In genomic region chr2:42854207-42854818, GRCh38 we compare ENCODE assay signal across 1 cellular context.
TF ChIP-seq lines count a peak whose summit lies in the region.

No MANE protein-coding gene starts in this region.

TF ChIP-seq in HepG2, 621 proteins besides CTCF, POLR2A, EP300 and RAD21 (continued from another document and continues in another):
- TF ChIP-seq, protein P1, sequence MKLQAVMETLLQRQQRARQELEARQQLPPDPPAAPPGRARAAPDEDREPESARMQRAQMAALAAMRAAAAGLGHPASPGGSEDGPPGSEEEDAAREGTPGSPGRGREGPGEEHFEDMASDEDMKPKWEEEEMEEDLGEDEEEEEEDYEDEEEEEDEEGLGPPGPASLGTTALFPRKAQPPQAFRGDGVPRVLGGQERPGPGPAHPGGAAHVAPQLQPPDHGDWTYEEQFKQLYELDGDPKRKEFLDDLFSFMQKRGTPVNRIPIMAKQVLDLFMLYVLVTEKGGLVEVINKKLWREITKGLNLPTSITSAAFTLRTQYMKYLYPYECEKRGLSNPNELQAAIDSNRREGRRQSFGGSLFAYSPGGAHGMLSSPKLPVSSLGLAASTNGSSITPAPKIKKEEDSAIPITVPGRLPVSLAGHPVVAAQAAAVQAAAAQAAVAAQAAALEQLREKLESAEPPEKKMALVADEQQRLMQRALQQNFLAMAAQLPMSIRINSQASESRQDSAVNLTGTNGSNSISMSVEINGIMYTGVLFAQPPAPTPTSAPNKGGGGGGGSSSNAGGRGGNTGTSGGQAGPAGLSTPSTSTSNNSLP (IDR thresholded peaks at IDR 0.05; ENCODE audit: low read depth, low read length) = no peak
- peak; percentile 21 for TF ChIP-seq CBX1 (IDR thresholded peaks at IDR 0.05; ENCODE audit: low read depth)
- TF ChIP-seq TERF1 (CRISPR knock-in tag; IDR thresholded peaks at IDR 0.05) = no peak
- TF ChIP-seq ZNF33A (CRISPR knock-in tag; IDR thresholded peaks at IDR 0.05; ENCODE audit: borderline replicate concordance) = no peak
- TF ChIP-seq ZNF431 (CRISPR knock-in tag; IDR thresholded peaks at IDR 0.05; ENCODE audit: borderline replicate concordance, low read depth) = 0 out of 2 replicates have a peak, but pooled peaks have one; percentile 65
- TF ChIP-seq ZNF83 (CRISPR knock-in tag; IDR thresholded peaks at IDR 0.05; ENCODE audit: borderline replicate concordance) = no peak
- no peak for TF ChIP-seq ZNF616 (CRISPR knock-in tag; IDR thresholded peaks at IDR 0.05; ENCODE audit: low read depth)
- TF ChIP-seq, protein P2, sequence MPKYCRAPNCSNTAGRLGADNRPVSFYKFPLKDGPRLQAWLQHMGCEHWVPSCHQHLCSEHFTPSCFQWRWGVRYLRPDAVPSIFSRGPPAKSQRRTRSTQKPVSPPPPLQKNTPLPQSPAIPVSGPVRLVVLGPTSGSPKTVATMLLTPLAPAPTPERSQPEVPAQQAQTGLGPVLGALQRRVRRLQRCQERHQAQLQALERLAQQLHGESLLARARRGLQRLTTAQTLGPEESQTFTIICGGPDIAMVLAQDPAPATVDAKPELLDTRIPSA (CRISPR knock-in tag; IDR thresholded peaks at IDR 0.05; ENCODE audit: borderline replicate concordance) = 0 out of 2 replicates have a peak, but pooled peaks have one; percentile 78
- no peak for TF ChIP-seq SMARCC2 (IDR thresholded peaks at IDR 0.05)
- TF ChIP-seq ZBTB38 (CRISPR knock-in tag; IDR thresholded peaks at IDR 0.05) = peak; percentile 55; the same call in 1 of the 2 replicates
- TF ChIP-seq THAP9 (CRISPR knock-in tag; IDR thresholded peaks at IDR 0.05; ENCODE audit: borderline replicate concordance) = peak; percentile 82
- TF ChIP-seq KDM5B (CRISPR knock-in tag; IDR thresholded peaks at IDR 0.05; ENCODE audit: borderline replicate concordance) = peak; percentile 93
- no peak for TF ChIP-seq TEAD2 (CRISPR knock-in tag; IDR thresholded peaks at IDR 0.05)
- TF ChIP-seq ZIK1 (CRISPR knock-in tag; IDR thresholded peaks at IDR 0.05; ENCODE audit: borderline replicate concordance, low read depth) = 0 out of 2 replicates have a peak, but pooled peaks have one; percentile 46
- no peak for TF ChIP-seq ATF6 (CRISPR knock-in tag; conservative IDR thresholded peaks at IDR 0.05)
- no peak for TF ChIP-seq HNRNPH1 (optimal IDR thresholded peaks at IDR 0.05; ENCODE audit: low read depth, low read length)
- no peak for TF ChIP-seq ZNF720 (CRISPR knock-in tag; IDR thresholded peaks at IDR 0.05)
- no peak for TF ChIP-seq NFE2L1 (CRISPR knock-in tag; IDR thresholded peaks at IDR 0.05; ENCODE audit: borderline replicate concordance)
- no peak; the same call in 1 of the 2 replicates for TF ChIP-seq ELF3 (CRISPR knock-in tag; IDR thresholded peaks at IDR 0.05)
- TF ChIP-seq ZNF761 (CRISPR knock-in tag; conservative IDR thresholded peaks at IDR 0.05) = no peak
- TF ChIP-seq POGZ (CRISPR knock-in tag; IDR thresholded peaks at IDR 0.05) = peak; percentile 28; the same call in 1 of the 2 replicates
- TF ChIP-seq ZNF788 (CRISPR knock-in tag; IDR thresholded peaks at IDR 0.05; ENCODE audit: borderline replicate concordance) = no peak
- no peak for TF ChIP-seq SP5 (CRISPR knock-in tag; IDR thresholded peaks at IDR 0.05; ENCODE audit: borderline replicate concordance, low read depth)
- peak; percentile 35 for TF ChIP-seq U2AF1 (optimal IDR thresholded peaks at IDR 0.05; ENCODE audit: low read depth, low read length)
- no peak for TF ChIP-seq NR0B2 (CRISPR knock-in tag; IDR thresholded peaks at IDR 0.05)
- no peak; the same call in 1 of the 2 replicates for TF ChIP-seq BATF2 (CRISPR knock-in tag; IDR thresholded peaks at IDR 0.05)
- TF ChIP-seq ARID2 (CRISPR knock-in tag; IDR thresholded peaks at IDR 0.05; ENCODE audit: borderline replicate concordance) = peak; percentile 78
- no peak; the same call in 1 of the 2 replicates for TF ChIP-seq ZMAT3 (CRISPR knock-in tag; conservative IDR thresholded peaks at IDR 0.05)
- TF ChIP-seq ZNF749 (CRISPR knock-in tag; IDR thresholded peaks at IDR 0.05; ENCODE audit: borderline replicate concordance) = no peak
- no peak for TF ChIP-seq NCOA2 (CRISPR knock-in tag; IDR thresholded peaks at IDR 0.05)
- TF ChIP-seq CBX2 (IDR thresholded peaks at IDR 0.05; ENCODE audit: low read depth, low read length) = no peak
- no peak for TF ChIP-seq CBX2 (CRISPR knock-in tag; IDR thresholded peaks at IDR 0.05; ENCODE audit: low read depth)
- TF ChIP-seq ZBTB37 (CRISPR knock-in tag; IDR thresholded peaks at IDR 0.05) = peak; percentile 48; the same call in 1 of the 2 replicates
- no peak for TF ChIP-seq NFATC3 (CRISPR knock-in tag; IDR thresholded peaks at IDR 0.05)
- peak; percentile 40; the same call in 1 of the 2 replicates for TF ChIP-seq ZNF772 (CRISPR knock-in tag; IDR thresholded peaks at IDR 0.05)
- peak; percentile 67 for TF ChIP-seq ZNF891 (CRISPR knock-in tag; IDR thresholded peaks at IDR 0.05)
- no peak for TF ChIP-seq PLRG1 (conservative IDR thresholded peaks at IDR 0.05)
- TF ChIP-seq TOPORS (CRISPR knock-in tag; IDR thresholded peaks at IDR 0.05) = peak; percentile 90
- 0 out of 2 replicates have a peak, but pooled peaks have one; percentile 37 for TF ChIP-seq ZSCAN22 (CRISPR knock-in tag; IDR thresholded peaks at IDR 0.05)
- peak; percentile 74 for TF ChIP-seq HNF4A (CRISPR knock-in tag; IDR thresholded peaks at IDR 0.05)
- no peak for TF ChIP-seq ZNF496 (CRISPR knock-in tag; IDR thresholded peaks at IDR 0.05; ENCODE audit: insufficient replicate concordance)
- TF ChIP-seq MED13 (CRISPR knock-in tag; IDR thresholded peaks at IDR 0.05) = no peak
- TF ChIP-seq ATF7 (IDR thresholded peaks at IDR 0.05) = no peak
- peak; percentile 33; the same call in 1 of the 2 replicates for TF ChIP-seq ATF7 (CRISPR knock-in tag; IDR thresholded peaks at IDR 0.05)
- TF ChIP-seq, protein P3, sequence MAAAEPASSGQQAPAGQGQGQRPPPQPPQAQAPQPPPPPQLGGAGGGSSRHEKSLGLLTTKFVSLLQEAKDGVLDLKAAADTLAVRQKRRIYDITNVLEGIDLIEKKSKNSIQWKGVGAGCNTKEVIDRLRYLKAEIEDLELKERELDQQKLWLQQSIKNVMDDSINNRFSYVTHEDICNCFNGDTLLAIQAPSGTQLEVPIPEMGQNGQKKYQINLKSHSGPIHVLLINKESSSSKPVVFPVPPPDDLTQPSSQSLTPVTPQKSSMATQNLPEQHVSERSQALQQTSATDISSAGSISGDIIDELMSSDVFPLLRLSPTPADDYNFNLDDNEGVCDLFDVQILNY (CRISPR knock-in tag; conservative IDR thresholded peaks at IDR 0.05) = no peak
- TF ChIP-seq ZNF549 (CRISPR knock-in tag; IDR thresholded peaks at IDR 0.05) = no peak
- no peak for TF ChIP-seq ZNF143 (CRISPR knock-in tag; IDR thresholded peaks at IDR 0.05)
- TF ChIP-seq KDM5A (IDR thresholded peaks at IDR 0.05; ENCODE audit: borderline replicate concordance, low read length) = no peak
- TF ChIP-seq MXD3 (CRISPR knock-in tag; IDR thresholded peaks at IDR 0.05) = no peak
- no peak for TF ChIP-seq IKZF1 (IDR thresholded peaks at IDR 0.05)
- no peak; the same call in 1 of the 2 replicates for TF ChIP-seq HDAC1 (CRISPR knock-in tag; IDR thresholded peaks at IDR 0.05)
- TF ChIP-seq DNMT1 (CRISPR knock-in tag; IDR thresholded peaks at IDR 0.05) = 0 out of 2 replicates have a peak, but pooled peaks have one; percentile 63
- TF ChIP-seq, protein P4, sequence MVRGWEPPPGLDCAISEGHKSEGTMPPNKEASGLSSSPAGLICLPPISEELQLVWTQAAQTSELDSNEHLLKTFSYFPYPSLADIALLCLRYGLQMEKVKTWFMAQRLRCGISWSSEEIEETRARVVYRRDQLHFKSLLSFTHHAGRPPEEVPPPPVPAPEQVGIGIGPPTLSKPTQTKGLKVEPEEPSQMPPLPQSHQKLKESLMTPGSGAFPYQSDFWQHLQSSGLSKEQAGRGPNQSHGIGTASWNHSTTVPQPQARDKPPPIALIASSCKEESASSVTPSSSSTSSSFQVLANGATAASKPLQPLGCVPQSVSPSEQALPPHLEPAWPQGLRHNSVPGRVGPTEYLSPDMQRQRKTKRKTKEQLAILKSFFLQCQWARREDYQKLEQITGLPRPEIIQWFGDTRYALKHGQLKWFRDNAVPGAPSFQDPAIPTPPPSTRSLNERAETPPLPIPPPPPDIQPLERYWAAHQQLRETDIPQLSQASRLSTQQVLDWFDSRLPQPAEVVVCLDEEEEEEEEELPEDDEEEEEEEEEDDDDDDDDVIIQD (CRISPR knock-in tag; IDR thresholded peaks at IDR 0.05; ENCODE audit: low read depth) = no peak; the same call in 1 of the 2 replicates
- TF ChIP-seq TAF15 (IDR thresholded peaks at IDR 0.05; ENCODE audit: low read depth, low read length, poor library complexity, severe bottlenecking) = no peak
- TF ChIP-seq SALL2 (CRISPR knock-in tag; IDR thresholded peaks at IDR 0.05) = no peak
- no peak for TF ChIP-seq NFYB (CRISPR knock-in tag; IDR thresholded peaks at IDR 0.05)
- no peak for TF ChIP-seq STAG1 (CRISPR knock-in tag; IDR thresholded peaks at IDR 0.05)
- 0 out of 2 replicates have a peak, but pooled peaks have one; percentile 36 for TF ChIP-seq HBP1 (CRISPR knock-in tag; IDR thresholded peaks at IDR 0.05; ENCODE audit: low read depth)
